10 cellular contexts compared by ENCODE assay signal in genomic region chr2:237688081-237688480, GRCh38.
DNase-seq lines count a peak whose midpoint lies in the region; ATAC-seq, FAIRE-seq and TF ChIP-seq lines count a peak whose summit lies in the region.
"Had no signal": no experiment of that assay in that cellular context is flagged by ENCODE, and none has a peak within 500 bp of the region (broad histone marks: within the 10 kb centered on the region; RNA-seq: fewer than 3 reads in every experiment).

No MANE protein-coding gene starts in this region.

- no peaks in the 10 kb centered on the region for H3K9me3 ChIP-seq in hepatocyte (ENCODE audit: low read depth)
- no peaks in the 10 kb centered on the region for H3K9me3 ChIP-seq in small intestine (ENCODE audit: control insufficient read depth, low read depth)

- peaks cover 3% of the 10 kb centered on the region for H4K20me1 ChIP-seq in hepatocyte (ENCODE audit: insufficient read depth, poor library complexity, severe bottlenecking)

- H3K4me3 Mint-ChIP-seq in HFFc6: peak overlapping the region; percentile 84
- peak overlapping the region; percentile 79 for H3K4me3 Mint-ChIP-seq in activated T-helper 17 cell treated with anti-CD3 and anti-CD28 coated beads, Interleukin-2, amount 50 U/mL, for 72 hours

- H3K9me2 ChIP-seq in hepatocyte (replicated peaks; ENCODE audit: insufficient read depth): no peaks in the 10 kb centered on the region

- TF ChIP-seq CTCF in HFFc6 (IDR thresholded peaks at IDR 0.05) (no peak), hepatocyte (IDR thresholded peaks at IDR 0.05; ENCODE audit: poor library complexity) (no peak)

- H3K27me3 ChIP-seq in hepatocyte (no peaks in the 10 kb centered on the region), small intestine (ENCODE audit: control insufficient read depth in 2 of 2, insufficient read depth in 2 of 2, low read length in 2 of 2) (no peaks in the 10 kb centered on the region)

- H3K4me1 Mint-ChIP-seq in HFFc6 (ENCODE audit: low read depth): peaks cover 51% of the 10 kb centered on the region
- H3K4me1 Mint-ChIP-seq in activated T-helper 17 cell treated with anti-CD3 and anti-CD28 coated beads, Interleukin-2, amount 50 U/mL, for 72 hours: peaks cover 25% of the 10 kb centered on the region

- peak overlapping the region; percentile 27 for H3K27ac ChIP-seq in hepatocyte
- H3K27ac ChIP-seq in small intestine (ENCODE audit: low read depth in 1 of 2, low read length in 1 of 2): peak overlapping the region; percentile 42 to 93

- H3K27me3 Mint-ChIP-seq in HFFc6 (ENCODE audit: insufficient read depth): no peaks in the 10 kb centered on the region; the same call in 1 of the 2 replicates
- no peaks in the 10 kb centered on the region for H3K27me3 Mint-ChIP-seq in activated T-helper 17 cell treated with anti-CD3 and anti-CD28 coated beads, Interleukin-2, amount 50 U/mL, for 72 hours

- no peaks in the 10 kb centered on the region for H3K9me3 Mint-ChIP-seq in HFFc6
- no peaks in the 10 kb centered on the region for H3K9me3 Mint-ChIP-seq in activated T-helper 17 cell treated with anti-CD3 and anti-CD28 coated beads, Interleukin-2, amount 50 U/mL, for 72 hours

- ATAC-seq in activated T-helper 17 cell treated with anti-CD3 and anti-CD28 coated beads, Interleukin-2, amount 50 U/mL, for 72 hours (replicated peaks): no peak
- no peak for ATAC-seq in HG03095 (IDR thresholded peaks at IDR 0.05; ENCODE audit: unreplicated experiment)

- H3K4me2 ChIP-seq in hepatocyte: no peak overlapping the region

- no peak for FAIRE-seq in small intestine (lab: Jason Lieb, UNC)
- FAIRE-seq: TTC549 had no signal

- peaks cover 7% of the 10 kb centered on the region for H3K36me3 Mint-ChIP-seq in HFFc6 (ENCODE audit: low read depth)
- H3K36me3 Mint-ChIP-seq in activated T-helper 17 cell treated with anti-CD3 and anti-CD28 coated beads, Interleukin-2, amount 50 U/mL, for 72 hours (ENCODE audit: low read depth): peaks cover 3% of the 10 kb centered on the region

- 27% methylated on average over 1 of the region's 1 CpG for WGBS in hepatocyte (ENCODE audit: low lambda C conversion rate, missing lambda C conversion rate)
- WGBS in small intestine, 3 donors: 62 to 75% (median 68%) methylated on average over 1 of the region's 1 CpG

- H3K4me3 ChIP-seq in hepatocyte (no peak overlapping the region), small intestine (ENCODE audit: low read depth in 1 of 2, low read length in 2 of 2) (no peak overlapping the region)

- no peak overlapping the region for H2AFZ ChIP-seq in hepatocyte

- peaks cover 20% of the 10 kb centered on the region for H3K79me2 ChIP-seq in hepatocyte

- H3K4me1 ChIP-seq in hepatocyte (ENCODE audit: insufficient read depth): peaks cover 3% of the 10 kb centered on the region
- peaks cover 0 to 4% of the 10 kb centered on the region in 2 donors for H3K4me1 ChIP-seq in small intestine (ENCODE audit: control insufficient read depth in 2 of 2, insufficient read depth in 1 of 2, low read depth in 1 of 2, low read length in 1 of 2)

- no peaks in the 10 kb centered on the region for H3K36me3 ChIP-seq in hepatocyte (replicated peaks; ENCODE audit: insufficient read depth, low read depth)
- no peaks in the 10 kb centered on the region for H3K36me3 ChIP-seq in small intestine (ENCODE audit: control insufficient read depth in 2 of 2, insufficient read depth in 2 of 2, low read length in 2 of 2)

- peak overlapping the region; percentile 100 for H3K27ac Mint-ChIP-seq in HFFc6
- H3K27ac Mint-ChIP-seq in activated T-helper 17 cell treated with anti-CD3 and anti-CD28 coated beads, Interleukin-2, amount 50 U/mL, for 72 hours: peak overlapping the region; percentile 99

- no peak for DNase-seq in HFFc6
- DNase-seq in hepatocyte (ENCODE audit: low spot score): no peak
- no peak for DNase-seq in small intestine
- no peak for DNase-seq in dedifferentiated amniotic fluid mesenchymal stem cell (ENCODE audit: extremely low spot score)
- no peak for DNase-seq in stimulated activated CD4-positive, alpha-beta T cell treated with anti-CD3 and anti-CD28 coated beads, Interleukin-4, amount 100 ng/mL, for 24 hours
- DNase-seq in stimulated activated CD4-positive, alpha-beta T cell treated with anti-CD3 and anti-CD28 coated beads, Interleukin-2, amount 100 ng/mL, for 48 hours: no peak
- DNase-seq: NCI-H345 had no signal
